ENCODE assay signal across 1 cellular context in the genomic region with DNA sequence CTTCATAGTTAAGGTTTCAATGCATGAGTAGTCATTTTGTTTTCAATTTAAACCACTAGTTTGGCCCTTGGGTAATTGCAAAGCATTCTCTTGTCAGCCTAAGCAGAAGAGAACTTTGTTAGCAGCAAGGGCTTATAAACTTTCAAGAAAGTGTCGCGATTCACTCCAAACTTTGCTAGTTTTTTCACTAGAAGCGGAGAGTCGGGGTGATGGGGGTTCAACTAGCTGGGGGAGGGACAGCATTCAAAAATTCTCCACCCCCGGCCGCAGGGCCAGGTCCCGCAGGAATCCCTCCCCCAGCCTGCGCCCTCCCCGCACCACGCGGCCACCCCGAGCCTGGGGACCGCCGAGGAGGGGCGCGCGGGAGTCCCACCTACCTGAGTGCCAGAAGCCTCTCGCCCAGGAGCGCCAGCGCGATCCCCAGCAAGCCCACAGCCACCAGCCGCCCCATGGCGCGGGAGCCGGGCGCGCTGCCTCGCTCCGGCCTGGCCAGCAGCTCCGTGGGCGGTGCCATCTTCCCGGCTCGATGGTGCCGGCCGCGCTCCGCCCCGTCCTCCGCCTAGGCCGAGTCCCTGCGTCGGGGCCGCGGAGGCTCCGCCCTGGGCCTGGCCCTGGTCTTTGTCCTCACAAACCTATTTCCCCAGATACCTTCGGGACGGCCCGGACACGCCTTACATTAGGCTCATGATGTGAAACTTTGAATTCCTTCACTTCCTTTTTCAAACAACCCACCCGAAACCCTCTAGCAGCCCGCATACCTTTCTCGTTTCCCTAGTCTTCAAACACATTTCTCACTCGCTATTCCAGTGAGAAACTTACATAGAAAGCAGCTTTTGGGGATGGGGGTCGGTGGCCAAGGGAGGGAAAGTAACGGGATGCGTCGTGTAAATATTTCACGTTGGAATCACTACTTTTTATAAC.
TF ChIP-seq lines count a peak whose summit lies in the region.

A gene (minus strand): TSS at position 528 of the 921 bp plus-strand sequence. CDS start 77 bp downstream, at position 451.

TF ChIP-seq in WTC11, 78 proteins besides CTCF, POLR2A, EP300 and RAD21 (continued from another document):
- TF ChIP-seq, protein P1, sequence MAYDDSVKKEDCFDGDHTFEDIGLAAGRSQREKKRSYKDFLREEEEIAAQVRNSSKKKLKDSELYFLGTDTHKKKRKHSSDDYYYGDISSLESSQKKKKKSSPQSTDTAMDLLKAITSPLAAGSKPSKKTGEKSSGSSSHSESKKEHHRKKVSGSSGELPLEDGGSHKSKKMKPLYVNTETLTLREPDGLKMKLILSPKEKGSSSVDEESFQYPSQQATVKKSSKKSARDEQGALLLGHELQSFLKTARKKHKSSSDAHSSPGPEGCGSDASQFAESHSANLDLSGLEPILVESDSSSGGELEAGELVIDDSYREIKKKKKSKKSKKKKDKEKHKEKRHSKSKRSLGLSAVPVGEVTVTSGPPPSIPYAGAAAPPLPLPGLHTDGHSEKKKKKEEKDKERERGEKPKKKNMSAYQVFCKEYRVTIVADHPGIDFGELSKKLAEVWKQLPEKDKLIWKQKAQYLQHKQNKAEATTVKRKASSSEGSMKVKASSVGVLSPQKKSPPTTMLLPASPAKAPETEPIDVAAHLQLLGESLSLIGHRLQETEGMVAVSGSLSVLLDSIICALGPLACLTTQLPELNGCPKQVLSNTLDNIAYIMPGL (CRISPR knock-in tag; IDR thresholded peaks at IDR 0.05): peak; percentile 93
- TF ChIP-seq, protein P2, sequence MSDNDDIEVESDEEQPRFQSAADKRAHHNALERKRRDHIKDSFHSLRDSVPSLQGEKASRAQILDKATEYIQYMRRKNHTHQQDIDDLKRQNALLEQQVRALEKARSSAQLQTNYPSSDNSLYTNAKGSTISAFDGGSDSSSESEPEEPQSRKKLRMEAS (CRISPR knock-in tag; IDR thresholded peaks at IDR 0.05): peak; percentile 64; the same call in 1 of the 2 replicates
- 0 out of 2 replicates have a peak, but pooled peaks have one; percentile 45 for TF ChIP-seq CREM (CRISPR knock-in tag; IDR thresholded peaks at IDR 0.05)
- TF ChIP-seq, protein P3, sequence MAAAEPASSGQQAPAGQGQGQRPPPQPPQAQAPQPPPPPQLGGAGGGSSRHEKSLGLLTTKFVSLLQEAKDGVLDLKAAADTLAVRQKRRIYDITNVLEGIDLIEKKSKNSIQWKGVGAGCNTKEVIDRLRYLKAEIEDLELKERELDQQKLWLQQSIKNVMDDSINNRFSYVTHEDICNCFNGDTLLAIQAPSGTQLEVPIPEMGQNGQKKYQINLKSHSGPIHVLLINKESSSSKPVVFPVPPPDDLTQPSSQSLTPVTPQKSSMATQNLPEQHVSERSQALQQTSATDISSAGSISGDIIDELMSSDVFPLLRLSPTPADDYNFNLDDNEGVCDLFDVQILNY (CRISPR knock-in tag; IDR thresholded peaks at IDR 0.05): peak; percentile 86; the same call in 1 of the 2 replicates
- TF ChIP-seq ATF1 (CRISPR knock-in tag; IDR thresholded peaks at IDR 0.05): no peak
